ENCODE assay signal across 11 cellular contexts in genomic region chr2:63792523-63792922, GRCh38. TPM values are rescaled to one million over a fixed set of nuclear protein-coding genes. Genes with fewer than 3 reads are reported as not detected.
DNase-seq lines count a peak whose midpoint lies in the region; ATAC-seq and TF ChIP-seq lines count a peak whose summit lies in the region.
"Had no signal": no experiment of that assay in that cellular context is flagged by ENCODE, and none has a peak within 500 bp of the region (broad histone marks: within the 10 kb centered on the region; RNA-seq: fewer than 3 reads in every experiment).

No MANE protein-coding gene starts in this region.

- CTCF ChIA-PET in activated CD4-positive, alpha-beta T cell treated with anti-CD3 and anti-CD28 coated beads for 36 hours (lab: Charles Lee): interaction anchor here (0.7 to 2.7 kb wide), 3 partner anchors 10 to 21 kb away, joined by 3 to 7 read pairs (median 3); no protein-coding TSS in a partner anchor
- CTCF ChIA-PET in activated CD4-positive, alpha-beta T cell treated with anti-CD3 and anti-CD28 coated beads, Interleukin-2, amount 10 ng/mL, durations not matched to agents 7 days and 5 days (lab: Charles Lee): no interaction called here
- CTCF ChIA-PET in RWPE1 (lab: Yijun Ruan, JAX): interaction anchor here (0.7 kb wide), 1 partner anchor 113 kb away, joined by 6 read pairs; no protein-coding TSS in a partner anchor

- H3K27me3 ChIP-seq in fibroblast of lung (ENCODE audit: control insufficient read depth, insufficient read depth, low read length) (no peaks in the 10 kb centered on the region), smooth muscle cell (ENCODE audit: low read depth) (no peaks in the 10 kb centered on the region)

- H2AFZ ChIP-seq in fibroblast of lung (ENCODE audit: low read length) (no peak overlapping the region), smooth muscle cell (ENCODE audit: low read depth) (no peak overlapping the region)

- peaks cover 12% of the 10 kb centered on the region for H3K4me1 Mint-ChIP-seq in activated CD4-positive, alpha-beta T cell treated with anti-CD3 and anti-CD28 coated beads for 36 hours
- no peaks in the 10 kb centered on the region for H3K4me1 Mint-ChIP-seq in activated CD4-positive, alpha-beta T cell treated with anti-CD3 and anti-CD28 coated beads, Interleukin-2, amount 10 ng/mL, durations not matched to agents 7 days and 5 days

- H3F3A ChIP-seq in smooth muscle cell (ENCODE audit: low read depth): peaks cover 5% of the 10 kb centered on the region

- no peak overlapping the region for H3K4me2 ChIP-seq in fibroblast of lung (ENCODE audit: extremely low read depth, insufficient read depth, low read length)
- H3K4me2 ChIP-seq in smooth muscle cell: peak overlapping the region; percentile 9
- H3K4me2 ChIP-seq: A549 had no signal

- no peak for TF ChIP-seq CTCF in RWPE1 (conservative IDR thresholded peaks at IDR 0.05; ENCODE audit: low read depth)
- TF ChIP-seq CTCF in fibroblast of lung (conservative IDR thresholded peaks at IDR 0.05 in 1 of 2, IDR thresholded peaks at IDR 0.05 in 1 of 2; ENCODE audit: low read depth in 1 of 2, low read length in 2 of 2): no peak
- TF ChIP-seq CTCF in smooth muscle cell (IDR thresholded peaks at IDR 0.05; ENCODE audit: borderline replicate concordance, insufficient read depth, poor library complexity, severe bottlenecking): no peak

- H3K4me3 ChIP-seq in fibroblast of lung (replicated peaks in 1 of 4; ENCODE audit: control extremely low read depth in 1 of 4, insufficient read depth in 1 of 4, low read depth in 3 of 4, low read length in 4 of 4) (no peak overlapping the region), smooth muscle cell (no peak overlapping the region)
- H3K4me3 ChIP-seq: A549, skin epidermis had no signal

- H3K9me3 Mint-ChIP-seq in activated CD4-positive, alpha-beta T cell treated with anti-CD3 and anti-CD28 coated beads for 36 hours (ENCODE audit: low read depth): no peaks in the 10 kb centered on the region
- H3K9me3 Mint-ChIP-seq in activated CD4-positive, alpha-beta T cell treated with anti-CD3 and anti-CD28 coated beads, Interleukin-2, amount 10 ng/mL, durations not matched to agents 7 days and 5 days: no peaks in the 10 kb centered on the region

- ATAC-seq in activated CD4-positive, alpha-beta T cell treated with anti-CD3 and anti-CD28 coated beads for 36 hours: peak; percentile 74
- no peak for ATAC-seq in GM19324 (IDR thresholded peaks at IDR 0.05; ENCODE audit: low FRiP score, unreplicated experiment)
- no peak for ATAC-seq in GM19455 (IDR thresholded peaks at IDR 0.05; ENCODE audit: unreplicated experiment)

- intact Hi-C loops in activated CD4-positive, alpha-beta T cell treated with anti-CD3 and anti-CD28 coated beads for 36 hours (cut with DNase I, micrococcal nuclease): no loop called here

- WGBS in smooth muscle cell (ENCODE audit: low lambda C conversion rate): 71% methylated on average over 2 of the region's 2 CpGs

- no peak overlapping the region for H3K9ac ChIP-seq in fibroblast of lung (ENCODE audit: insufficient read depth, low read length)
- H3K9ac ChIP-seq in smooth muscle cell (ENCODE audit: low read depth): peak overlapping the region; percentile 62

- no peak overlapping the region for H3K4me3 Mint-ChIP-seq in activated CD4-positive, alpha-beta T cell treated with anti-CD3 and anti-CD28 coated beads for 36 hours
- H3K4me3 Mint-ChIP-seq in activated CD4-positive, alpha-beta T cell treated with anti-CD3 and anti-CD28 coated beads, Interleukin-2, amount 10 ng/mL, durations not matched to agents 7 days and 5 days: no peak overlapping the region

- peak; percentile 7 for DNase-seq in activated CD4-positive, alpha-beta T cell treated with anti-CD3 and anti-CD28 coated beads for 36 hours
- DNase-seq in activated CD4-positive, alpha-beta T cell treated with anti-CD3 and anti-CD28 coated beads, Interleukin-2, amount 10 ng/mL, durations not matched to agents 7 days and 5 days: no peak
- DNase-seq in RWPE1 (ENCODE audit: low spot score) (peak; percentile 60), fibroblast of lung (ENCODE audit: low read depth in 2 of 2) (peak; percentile 66 to 98), smooth muscle cell (lab: John Stamatoyannopoulos, UW; ENCODE audit: unreplicated experiment) (no peak), NK-92 (lab: John Stamatoyannopoulos, UW; ENCODE audit: unreplicated experiment) (no peak)
- DNase-seq: activated naive CD4-positive, alpha-beta T cell had no signal

- H3K36me3 ChIP-seq in fibroblast of lung (ENCODE audit: control insufficient read depth, insufficient read depth, low read length) (no peaks in the 10 kb centered on the region), smooth muscle cell (ENCODE audit: low read depth) (no peaks in the 10 kb centered on the region)

- no peak overlapping the region for H3K27ac Mint-ChIP-seq in activated CD4-positive, alpha-beta T cell treated with anti-CD3 and anti-CD28 coated beads for 36 hours
- H3K27ac Mint-ChIP-seq in activated CD4-positive, alpha-beta T cell treated with anti-CD3 and anti-CD28 coated beads, Interleukin-2, amount 10 ng/mL, durations not matched to agents 7 days and 5 days: no peak overlapping the region

- H3K4me1 ChIP-seq in fibroblast of lung (ENCODE audit: control insufficient read depth, extremely low read depth, insufficient read depth, low read length) (peaks cover 24% of the 10 kb centered on the region), smooth muscle cell (ENCODE audit: low read depth) (peaks cover 10% of the 10 kb centered on the region)

- H4K20me1 ChIP-seq in fibroblast of lung (ENCODE audit: control insufficient read depth, extremely low read depth, insufficient read depth, low read length) (no peaks in the 10 kb centered on the region), smooth muscle cell (ENCODE audit: low read depth) (no peaks in the 10 kb centered on the region)

- H3K79me2 ChIP-seq in fibroblast of lung (ENCODE audit: control insufficient read depth, insufficient read depth, low read length) (no peaks in the 10 kb centered on the region), smooth muscle cell (ENCODE audit: low read depth) (no peaks in the 10 kb centered on the region)

- no peaks in the 10 kb centered on the region for H3K27me3 Mint-ChIP-seq in activated CD4-positive, alpha-beta T cell treated with anti-CD3 and anti-CD28 coated beads for 36 hours
- no peaks in the 10 kb centered on the region for H3K27me3 Mint-ChIP-seq in activated CD4-positive, alpha-beta T cell treated with anti-CD3 and anti-CD28 coated beads, Interleukin-2, amount 10 ng/mL, durations not matched to agents 7 days and 5 days

- H3K9me3 ChIP-seq in fibroblast of lung (ENCODE audit: control insufficient read depth, insufficient read depth, low read depth, low read length) (no peaks in the 10 kb centered on the region), smooth muscle cell (replicated peaks; ENCODE audit: low read depth) (no peaks in the 10 kb centered on the region)
- H3K9me3 ChIP-seq: A549 had no signal

- POLR2A ChIA-PET in activated CD4-positive, alpha-beta T cell treated with anti-CD3 and anti-CD28 coated beads for 36 hours (lab: Charles Lee): no interaction called here
- POLR2A ChIA-PET in activated CD4-positive, alpha-beta T cell treated with anti-CD3 and anti-CD28 coated beads, Interleukin-2, amount 10 ng/mL, durations not matched to agents 7 days and 5 days (lab: Charles Lee): no interaction called here
- POLR2A ChIA-PET in RWPE1 (lab: Yijun Ruan, JAX; ENCODE audit: low non-redundant PET): no interaction called here

- H3K36me3 Mint-ChIP-seq in activated CD4-positive, alpha-beta T cell treated with anti-CD3 and anti-CD28 coated beads for 36 hours (ENCODE audit: low read depth): peaks cover 3% of the 10 kb centered on the region
- H3K36me3 Mint-ChIP-seq in activated CD4-positive, alpha-beta T cell treated with anti-CD3 and anti-CD28 coated beads, Interleukin-2, amount 10 ng/mL, durations not matched to agents 7 days and 5 days (ENCODE audit: low read depth): no peaks in the 10 kb centered on the region

- H3K27ac ChIP-seq in RWPE1 (peak overlapping the region; percentile 59; the same call in 1 of the 2 replicates), fibroblast of lung (ENCODE audit: insufficient read depth, low read length) (peak overlapping the region; percentile 36), smooth muscle cell (ENCODE audit: low read depth) (peak overlapping the region; percentile 94)

RNA-seq across cellular contexts. Expression of gene UGP2, which starts 49.2 kb away (rescaled TPM):
- total RNA-seq in activated CD4-positive, alpha-beta T cell treated with anti-CD3 and anti-CD28 coated beads for 36 hours: 100 to 1,000 TPM in 1 of 2 experiments, 10 to 100 TPM in 1; 98.4 to 144 TPM
- 100 to 1,000 TPM; 140 to 181 TPM for total RNA-seq in activated CD4-positive, alpha-beta T cell treated with anti-CD3 and anti-CD28 coated beads, Interleukin-2, amount 10 ng/mL, durations not matched to agents 7 days and 5 days
- total RNA-seq in fibroblast of lung: 77.8 and 81.2 TPM in 2 replicates
- 120 and 180 TPM in 2 replicates for polyA plus RNA-seq in fibroblast of lung
- 111 and 148 TPM in 2 replicates for polyA plus RNA-seq in fibroblast of lung (2012)
- polyA minus RNA-seq in fibroblast of lung (ENCODE audit: low replicate concordance): 0.94 and 3.5 TPM in 2 replicates
- 211 and 238 TPM in 2 replicates for total RNA-seq in smooth muscle cell
- 156 and 171 TPM in 2 replicates for polyA plus RNA-seq in smooth muscle cell

Comparison
In these comparisons a context has a peak if more than half of its experiments do, and no peak if none do; other contexts are left out.
1. DNase-seq: peak in activated CD4-positive, alpha-beta T cell treated with anti-CD3 and anti-CD28 coated beads for 36 hours (single experiment), RWPE1 (single experiment) and fibroblast of lung (2 of 2); none in activated CD4-positive, alpha-beta T cell treated with anti-CD3 and anti-CD28 coated beads, Interleukin-2, amount 10 ng/mL, durations not matched to agents 7 days and 5 days (single experiment), smooth muscle cell (single experiment) and NK-92 (single experiment).
2. H3K27ac ChIP-seq: peak in every context shown above with its lines; median percentile 94 in smooth muscle cell; 59 in RWPE1; 36 in fibroblast of lung.